Comparison of ENCODE assay signal across 19 cellular contexts in genomic region chr2:11435036-11435435, GRCh38. TPM values are rescaled to one million over a fixed set of nuclear protein-coding genes. Genes with fewer than 3 reads are reported as not detected.
DNase-seq lines count a peak whose midpoint lies in the region; ATAC-seq and TF ChIP-seq lines count a peak whose summit lies in the region.
"Had no signal": no experiment of that assay in that cellular context is flagged by ENCODE, and none has a peak within 500 bp of the region (broad histone marks: within the 10 kb centered on the region; RNA-seq: fewer than 3 reads in every experiment).

No MANE protein-coding gene starts in this region.

- no peaks in the 10 kb centered on the region for H3K4me1 ChIP-seq in right atrium auricular region
- H3K4me1 ChIP-seq: BLaER1, Caco-2 had no signal

- H3K27ac ChIP-seq in right atrium auricular region, result no peak overlapping the region
- H3K27ac ChIP-seq: 22Rv1, BLaER1, C4-2B, GM23248 had no signal

- no peak for TF ChIP-seq CTCF in right atrium auricular region (IDR thresholded peaks at IDR 0.05)

- no peak for ATAC-seq in Right ventricle myocardium superior (ENCODE audit: poor library complexity)
- ATAC-seq: CD8-positive, alpha-beta T cell; GM12878 had no signal

- H3K4me3 ChIP-seq in right atrium auricular region, result no peak overlapping the region
- H3K4me3 ChIP-seq: BLaER1, GM12878, GM23248 had no signal

- intact Hi-C loops in Right ventricle myocardium superior (cut with DNase I), result no loop called here
- intact Hi-C loops in head of caudate nucleus (cut with DNase I), result no loop called here

- peak; percentile 7 for DNase-seq in right atrium auricular region (ENCODE audit: low spot score)
- DNase-seq in Right ventricle myocardium superior, result no peak
- DNase-seq in head of caudate nucleus, result peak; percentile 36 to 92 (median 66)
- peak; percentile 81 for DNase-seq in putamen (ENCODE audit: low spot score)
- no peak for DNase-seq in NCI-H146 treated with DMSO at 0.1 percent for 48 hours (lab: John Stamatoyannopoulos, UW; ENCODE audit: unreplicated experiment)
- DNase-seq in DMS153 treated with DMSO at 0.1 percent for 48 hours (lab: John Stamatoyannopoulos, UW; ENCODE audit: unreplicated experiment), result no peak
- DNase-seq: Caco-2; CD4-positive, CD25-positive, alpha-beta regulatory T cell; CD8-positive, alpha-beta T cell; DMS153; DMS79; EL; GDM1; GM23248; H9 had no signal

- H3K9me3 ChIP-seq in right atrium auricular region, result no peaks in the 10 kb centered on the region
- H3K9me3 ChIP-seq: BLaER1 had no signal

- no peaks in the 10 kb centered on the region for H3K27me3 ChIP-seq in right atrium auricular region
- H3K27me3 ChIP-seq: BLaER1 had no signal

- no peaks in the 10 kb centered on the region for H3K36me3 ChIP-seq in right atrium auricular region

RNA-seq across cellular contexts. Expression of gene E2F6, which starts 30.9 kb away (rescaled TPM):
- total RNA-seq in right atrium auricular region (10 to 100 TPM; 19.1 to 20.2 TPM), Right ventricle myocardium superior (12.2 TPM)

Comparison
In these comparisons a context has a peak if more than half of its experiments do, and no peak if none do; other contexts are left out.
1. DNase-seq: peak in right atrium auricular region (single experiment), head of caudate nucleus (42 of 42) and putamen (single experiment); none in Right ventricle myocardium superior (single experiment), NCI-H146 treated with DMSO at 0.1 percent for 48 hours (single experiment) and DMS153 treated with DMSO at 0.1 percent for 48 hours (single experiment).